ENCODE assay signal across 1 cellular context in genomic region chr11:126510621-126511370, GRCh38.
TF ChIP-seq lines count a peak whose summit lies in the region.

No MANE protein-coding gene starts in this region.

TF ChIP-seq in HepG2, 621 proteins besides CTCF, POLR2A, EP300 and RAD21 (continued from another document):
- TF ChIP-seq MIER2 (CRISPR knock-in tag; IDR thresholded peaks at IDR 0.05) (peak; percentile 78; the same call in 1 of the 2 replicates), REST (IDR thresholded peaks at IDR 0.05; ENCODE audit: borderline replicate concordance in 1 of 2, low read depth in 1 of 2, low read length in 2 of 2) (peak; percentile 36 to 86)
